ENCODE assay signal across 12 cellular contexts in the genomic region with DNA sequence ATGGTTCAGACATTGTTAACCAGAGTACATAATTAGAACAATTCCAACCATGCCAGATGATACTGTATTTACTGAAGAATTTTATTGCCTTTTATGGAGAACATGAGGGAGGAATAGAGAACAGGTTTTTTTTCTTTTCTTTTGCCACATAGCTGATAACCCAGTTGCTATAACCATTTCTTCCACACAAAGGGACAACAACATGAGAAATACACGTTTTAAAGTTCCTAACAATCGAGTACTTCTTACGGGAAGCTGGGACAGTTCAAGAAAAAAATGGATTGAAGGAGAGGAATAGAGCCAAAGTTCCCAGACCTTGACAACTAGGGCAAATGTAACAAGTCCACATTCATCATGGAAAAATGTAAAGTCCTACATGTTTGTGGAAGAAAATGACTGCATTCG.
A peak's percentile ranks its signal among the peaks of the same experiment; 100 is the strongest.
DNase-seq lines count a peak whose midpoint lies in the region; ATAC-seq and TF ChIP-seq lines count a peak whose summit lies in the region.
"Had no signal": no experiment of that assay in that cellular context is flagged by ENCODE, and none has a peak within 500 bp of the region (broad histone marks: within the 10 kb centered on the region; RNA-seq: fewer than 3 reads in every experiment).

No MANE protein-coding gene starts in this region.

- H3K9me3 Mint-ChIP-seq in IgD-negative memory B cell = peaks cover 0 to 2% (median 0%) of the 10 kb centered on the region in 3 donors
- H3K9me3 Mint-ChIP-seq in chondrocyte (ENCODE audit: low read depth) = no peaks in the 10 kb centered on the region
- no peaks in the 10 kb centered on the region for H3K9me3 Mint-ChIP-seq in memory B cell
- no peaks in the 10 kb centered on the region for H3K9me3 Mint-ChIP-seq in activated T-cell treated with anti-CD3 and anti-CD28 coated beads, Interleukin-2, amount 50 U/mL, for 4 hours
- H3K9me3 Mint-ChIP-seq: natural killer cell had no signal

- no peak for DNase-seq in chondrocyte (ENCODE audit: low spot score)
- DNase-seq in memory B cell (ENCODE audit: low spot score in 2 of 2) = no peak
- DNase-seq in thyroid gland = no peak
- no peak for DNase-seq in nucleus accumbens (lab: John Stamatoyannopoulos, UW)
- no peak for DNase-seq in hepatic stellate cell (ENCODE audit: low spot score)
- no peak for DNase-seq in activated T-cell treated with anti-CD3 and anti-CD28 coated beads, Interleukin-2, amount 50 U/mL, for 4 hours
- no peak for DNase-seq in LoVo (ENCODE audit: low spot score)
- DNase-seq: activated CD8-positive, alpha-beta memory T cell treated with anti-CD3 and anti-CD28 coated beads, Interleukin-2, amount 50 U/mL, for 4 hours; effector CD8-positive, alpha-beta T cell; natural killer cell; NCI-H1048 had no signal

- no peaks in the 10 kb centered on the region for H3K9me3 ChIP-seq in thyroid gland

- H3K4me3 ChIP-seq in thyroid gland (replicated peaks in 1 of 3) = no peak overlapping the region

- TF ChIP-seq CTCF in chondrocyte (IDR thresholded peaks at IDR 0.05) (no peak), thyroid gland (IDR thresholded peaks at IDR 0.05) (no peak)

- H3K27ac ChIP-seq in thyroid gland = peak overlapping the region in 2 of 3 donors; percentile 69 to 88

- no peak for ATAC-seq in memory B cell (ENCODE audit: low read depth)
- ATAC-seq in activated T-cell treated with anti-CD3 and anti-CD28 coated beads, Interleukin-2, amount 50 U/mL, for 4 hours = no peak
- ATAC-seq: natural killer cell had no signal

- no peak for TF ChIP-seq POLR2A in thyroid gland (IDR thresholded peaks at IDR 0.05)

- H3K4me1 ChIP-seq in thyroid gland = peaks cover 23 to 25% of the 10 kb centered on the region in 2 donors

- no peaks in the 10 kb centered on the region for H3K27me3 Mint-ChIP-seq in IgD-negative memory B cell
- H3K27me3 Mint-ChIP-seq in chondrocyte (ENCODE audit: low read depth) = no peaks in the 10 kb centered on the region
- no peaks in the 10 kb centered on the region for H3K27me3 Mint-ChIP-seq in memory B cell
- H3K27me3 Mint-ChIP-seq in activated T-cell treated with anti-CD3 and anti-CD28 coated beads, Interleukin-2, amount 50 U/mL, for 4 hours (ENCODE audit: low read depth) = no peaks in the 10 kb centered on the region

- H3K36me3 ChIP-seq in thyroid gland = no peaks in the 10 kb centered on the region

- H3K36me3 Mint-ChIP-seq in IgD-negative memory B cell (peaks cover 2% of the 10 kb centered on the region), chondrocyte (ENCODE audit: low read depth) (no peaks in the 10 kb centered on the region), memory B cell (no peaks in the 10 kb centered on the region)
- no peaks in the 10 kb centered on the region for H3K36me3 Mint-ChIP-seq in activated T-cell treated with anti-CD3 and anti-CD28 coated beads, Interleukin-2, amount 50 U/mL, for 4 hours (ENCODE audit: insufficient read depth)
- H3K36me3 Mint-ChIP-seq: natural killer cell had no signal

- peak overlapping the region in 1 of 4 donors; percentile 81 for H3K4me3 Mint-ChIP-seq in IgD-negative memory B cell
- H3K4me3 Mint-ChIP-seq in chondrocyte (ENCODE audit: unreplicated experiment) = peak overlapping the region; percentile 39
- H3K4me3 Mint-ChIP-seq in memory B cell = no peak overlapping the region
- no peak overlapping the region for H3K4me3 Mint-ChIP-seq in activated T-cell treated with anti-CD3 and anti-CD28 coated beads, Interleukin-2, amount 50 U/mL, for 4 hours
- H3K4me3 Mint-ChIP-seq: natural killer cell had no signal

- H3K27me3 ChIP-seq in thyroid gland = no peaks in the 10 kb centered on the region

- H3K27ac Mint-ChIP-seq in IgD-negative memory B cell (peak overlapping the region in 2 of 3 donors; percentile 10 to 87), chondrocyte (ENCODE audit: unreplicated experiment) (peak overlapping the region; percentile 84), memory B cell (peak overlapping the region; percentile 26)
- H3K27ac Mint-ChIP-seq: natural killer cell had no signal

- WGBS in thyroid gland, 2 donors = 81 to 83% methylated on average over 4 of the region's 4 CpGs

- intact Hi-C loops in thyroid gland (cut with DNase I) = no loop called here

- peaks cover 41 to 59% (median 50%) of the 10 kb centered on the region in 3 donors for H3K4me1 Mint-ChIP-seq in IgD-negative memory B cell
- H3K4me1 Mint-ChIP-seq in chondrocyte (ENCODE audit: low read depth) = peaks cover 84% of the 10 kb centered on the region
- peaks cover 48% of the 10 kb centered on the region for H3K4me1 Mint-ChIP-seq in memory B cell
- peaks cover 7% of the 10 kb centered on the region for H3K4me1 Mint-ChIP-seq in activated T-cell treated with anti-CD3 and anti-CD28 coated beads, Interleukin-2, amount 50 U/mL, for 4 hours (ENCODE audit: low read depth)

Comparison
In these comparisons a context has a peak if more than half of its experiments do, and no peak if none do; other contexts are left out.
1. H3K27ac Mint-ChIP-seq: peak in every context shown above with its lines; median percentile 84 in chondrocyte; 48 in IgD-negative memory B cell; 26 in memory B cell.